ENCODE assay signal across 23 cellular contexts in the genomic region with DNA sequence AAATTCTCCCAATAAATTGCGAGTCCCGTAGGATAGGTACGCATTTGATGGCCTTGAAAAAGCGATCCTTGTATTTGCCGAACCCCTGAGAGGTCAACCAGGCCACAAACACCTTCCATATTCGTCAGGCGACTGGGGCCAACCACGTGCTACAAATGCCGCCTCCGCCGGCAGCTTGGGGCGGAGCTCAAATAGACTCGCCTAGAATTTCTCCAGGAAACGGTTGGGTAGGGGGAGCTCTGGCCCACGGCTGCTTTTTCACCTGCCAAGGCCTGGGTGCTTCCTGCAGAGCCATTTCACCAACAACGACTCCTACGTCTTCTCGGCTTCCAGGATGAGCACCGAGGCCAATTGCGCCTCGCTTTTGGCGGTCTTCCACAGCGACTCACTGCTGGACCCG.
"Had no signal": no experiment of that assay in that cellular context is flagged by ENCODE, and none has a peak within 500 bp of the region (broad histone marks: within the 10 kb centered on the region; RNA-seq: fewer than 3 reads in every experiment).

No MANE protein-coding gene starts in this region.

- H3K36me3 ChIP-seq: SJSA1 had no signal

- ATAC-seq: T-cell had no signal

- DNase-seq: IMR-90, Kasumi-1, MM.1S, NCI-H1092 treated with DMSO at 0.1 percent for 48 hours, NCI-H1436, NCI-H187, NCI-H2029, NCI-H2081 treated with DMSO at 0.1 percent for 48 hours, NCI-H2171, NCI-H226, NCI-H446, NCI-H510A, NCI-H524 treated with DMSO at 0.1 percent for 48 hours, NCI-H69, NCI-H774, Right ventricle myocardium superior, RPMI8226, SIG-M5, SW 1271, T-cell had no signal

- H3K9me3 ChIP-seq: SJSA1 had no signal

- H3K4me3 Mint-ChIP-seq: T-cell had no signal

- H3K4me2 ChIP-seq: KMS-11 had no signal

- H3K27ac Mint-ChIP-seq: T-cell had no signal

- H3K27ac ChIP-seq: KMS-11, SJSA1, SK-N-MC had no signal

- H3K27me3 ChIP-seq: SJSA1 had no signal

- H3K4me1 Mint-ChIP-seq: T-cell had no signal

- H3K4me3 ChIP-seq: SJSA1, SK-N-MC had no signal

- H3K36me3 Mint-ChIP-seq: T-cell had no signal

- H3K9me3 Mint-ChIP-seq: T-cell had no signal
